In genomic region chr5:149345892-149346222, GRCh38 we compare ENCODE assay signal across 8 cellular contexts. TPM values are rescaled to one million over a fixed set of nuclear protein-coding genes. Genes with fewer than 3 reads are reported as not detected.
DNase-seq lines count a peak whose midpoint lies in the region; ATAC-seq and TF ChIP-seq lines count a peak whose summit lies in the region.

No MANE protein-coding gene starts in this region.

- TF ChIP-seq POLR2A in breast epithelium (IDR thresholded peaks at IDR 0.05) = no peak

- intact Hi-C loops in breast epithelium (cut with DNase I; ENCODE audit: low total_unique reads) (no loop called here), left colon (cut with DNase I, micrococcal nuclease) (no loop called here)

- no peaks in the 10 kb centered on the region for H3K36me3 ChIP-seq in breast epithelium

- DNase-seq in NCI-H748 treated with DMSO at 0.1 percent for 48 hours (lab: John Stamatoyannopoulos, UW) (peak; percentile 14), breast epithelium (ENCODE audit: low spot score in 2 of 2) (no peak), left colon (no peak), substantia nigra (lab: John Stamatoyannopoulos, UW) (no peak), NCI-H1105 (lab: John Stamatoyannopoulos, UW) (no peak)

- H3K27me3 ChIP-seq in breast epithelium = no peaks in the 10 kb centered on the region

- no peaks in the 10 kb centered on the region for H3K4me1 ChIP-seq in breast epithelium

- TF ChIP-seq CTCF in C4-2B (conservative IDR thresholded peaks at IDR 0.05) = no peak
- TF ChIP-seq CTCF in breast epithelium (IDR thresholded peaks at IDR 0.05) = no peak

- peak overlapping the region; percentile 68 to 85 (median 81) for H3K4me3 ChIP-seq in breast epithelium

- peak overlapping the region; percentile 89 for H3K27ac ChIP-seq in C4-2B
- peak overlapping the region; percentile 82 to 86 for H3K27ac ChIP-seq in breast epithelium
- H3K27ac ChIP-seq in substantia nigra (ENCODE audit: low read depth, low read length, poor library complexity, severe bottlenecking) = peak overlapping the region; percentile 75

- ATAC-seq in GM21447 (IDR thresholded peaks at IDR 0.05; ENCODE audit: unreplicated experiment) (peak; percentile 4), left colon (peak; percentile 3), GM21528 (IDR thresholded peaks at IDR 0.05; ENCODE audit: low FRiP score, unreplicated experiment) (no peak)

- no peaks in the 10 kb centered on the region for H3K9me3 ChIP-seq in breast epithelium

RNA-seq across cellular contexts. Expression of gene GRPEL2, which starts 0.6 kb away (rescaled TPM):
- total RNA-seq in breast epithelium = 10 to 100 TPM; 14.4 to 17.1 (median 16.5) TPM
- 10 to 100 TPM; 10.4 to 10.7 TPM for total RNA-seq in left colon

RNA-seq across cellular contexts. Expression of gene PCYOX1L, which starts 12.0 kb away (rescaled TPM):
- total RNA-seq in breast epithelium (1 to 10 TPM; 3.2 to 6.6 (median 5.2) TPM), left colon (1 to 10 TPM; 3.3 to 3.9 TPM)

RNA-seq across cellular contexts. Expression of gene IL17B, which starts 33.2 kb away (rescaled TPM):
- total RNA-seq in breast epithelium (1 to 10 TPM in 2 of 3 donors, under 1 TPM in 1; 0.64 to 5.6 (median 5.4) TPM), left colon (1 to 10 TPM in 1 of 2 donors, not detected in 1; 1.1 TPM)
